Comparison of ENCODE assay signal across 8 cellular contexts in the genomic region with DNA sequence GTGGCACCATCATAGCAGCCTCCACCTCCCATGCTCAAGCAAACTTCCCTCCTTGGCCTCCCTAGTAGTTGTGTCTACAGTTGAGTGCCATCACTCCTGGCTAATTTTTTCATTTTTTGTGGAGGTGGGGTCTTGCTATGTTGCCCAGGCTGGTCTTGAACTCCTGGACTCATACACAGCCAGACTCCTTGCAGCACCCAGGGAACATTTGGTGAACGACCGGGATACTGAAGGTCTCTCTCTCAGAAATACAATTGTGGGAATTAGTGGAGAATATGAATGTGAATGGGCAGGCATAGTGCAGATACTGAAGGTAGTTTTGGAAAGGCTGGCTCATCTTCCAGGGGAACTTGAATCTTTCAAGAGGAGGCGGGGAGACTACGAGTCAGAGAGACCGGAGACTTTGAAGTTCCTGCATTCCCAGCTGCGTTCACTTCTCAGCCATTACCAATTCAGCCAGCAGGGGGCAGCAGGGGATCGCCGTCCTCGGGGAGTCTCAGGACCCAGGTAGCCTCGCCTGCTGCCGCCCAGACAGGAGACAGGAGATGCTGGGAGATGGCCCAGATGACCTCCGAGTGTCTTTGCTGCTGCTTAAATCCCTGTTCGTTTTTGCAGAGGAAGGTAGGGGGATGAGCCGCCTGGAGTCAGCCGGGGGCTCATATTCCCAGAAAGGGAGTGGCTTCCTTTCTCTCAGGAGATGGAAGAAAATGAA.
DNase-seq lines count a peak whose midpoint lies in the region; ATAC-seq and TF ChIP-seq lines count a peak whose summit lies in the region.

No MANE protein-coding gene starts in this region.

- no peaks in the 10 kb centered on the region for H3K9me3 Mint-ChIP-seq in activated CD4-positive, alpha-beta memory T cell treated with anti-CD3 and anti-CD28 coated beads for 36 hours

- H3K36me3 Mint-ChIP-seq in activated CD4-positive, alpha-beta memory T cell treated with anti-CD3 and anti-CD28 coated beads for 36 hours = no peaks in the 10 kb centered on the region

- CTCF ChIA-PET in activated CD4-positive, alpha-beta memory T cell treated with anti-CD3 and anti-CD28 coated beads for 36 hours (lab: Charles Lee) = no interaction called here

- no peak overlapping the region for H3K27ac Mint-ChIP-seq in activated CD4-positive, alpha-beta memory T cell treated with anti-CD3 and anti-CD28 coated beads for 36 hours

- POLR2A ChIA-PET in activated CD4-positive, alpha-beta memory T cell treated with anti-CD3 and anti-CD28 coated beads for 36 hours (lab: Charles Lee) = no interaction called here

- DNase-seq in ACHN (peak; percentile 67), GM12864 (ENCODE audit: low read depth) (no peak), NCI-H146 treated with DMSO at 0.1 percent for 48 hours (lab: John Stamatoyannopoulos, UW; ENCODE audit: unreplicated experiment) (peak; percentile 62), fibroblast of the conjunctiva (ENCODE audit: low read depth) (peak; percentile 23), nucleus accumbens (lab: John Stamatoyannopoulos, UW) (peak in 53 of 56 donors; percentile 4 to 87 (median 57)), epidermal melanocyte (ENCODE audit: insufficient read length, low spot score) (no peak)
- peak; percentile 65 for DNase-seq in activated CD4-positive, alpha-beta memory T cell treated with anti-CD3 and anti-CD28 coated beads for 36 hours

- no peak overlapping the region for H3K4me3 Mint-ChIP-seq in activated CD4-positive, alpha-beta memory T cell treated with anti-CD3 and anti-CD28 coated beads for 36 hours

- no peak overlapping the region for H3K4me3 ChIP-seq in GM12864 (ENCODE audit: low read depth, low read length)

- ATAC-seq in GM21381 (IDR thresholded peaks at IDR 0.05; ENCODE audit: unreplicated experiment) = no peak

- peaks cover 21% of the 10 kb centered on the region for H3K27me3 Mint-ChIP-seq in activated CD4-positive, alpha-beta memory T cell treated with anti-CD3 and anti-CD28 coated beads for 36 hours

- H3K4me1 Mint-ChIP-seq in activated CD4-positive, alpha-beta memory T cell treated with anti-CD3 and anti-CD28 coated beads for 36 hours (ENCODE audit: low read depth) = peaks cover 3% of the 10 kb centered on the region

- intact Hi-C loops in activated CD4-positive, alpha-beta memory T cell treated with anti-CD3 and anti-CD28 coated beads for 36 hours (cut with micrococcal nuclease) = no loop called here

- in situ Hi-C loops in ACHN (cut with HindIII; ENCODE audit: low pct_ligation_motif_present, low pct_unique_long_range_greater_than_20kb, low sequenced_read_pairs) = no loop called here

- TF ChIP-seq CTCF in GM12864 (IDR thresholded peaks at IDR 0.05; ENCODE audit: low read depth, low read length, missing control alignments) = peak; percentile 81

Comparison
In these comparisons a context has a peak if more than half of its experiments do, and no peak if none do; other contexts are left out.
1. DNase-seq: peak in ACHN (single experiment), NCI-H146 treated with DMSO at 0.1 percent for 48 hours (single experiment), activated CD4-positive, alpha-beta memory T cell treated with anti-CD3 and anti-CD28 coated beads for 36 hours (single experiment), fibroblast of the conjunctiva (single experiment) and nucleus accumbens (53 of 56); none in GM12864 (single experiment) and epidermal melanocyte (single experiment).